ENCODE assay signal across 37 cellular contexts in genomic region chr1:9040659-9041030, GRCh38. TPM values are rescaled to one million over a fixed set of nuclear protein-coding genes. Genes with fewer than 3 reads are reported as not detected.
"Had no signal": no experiment of that assay in that cellular context is flagged by ENCODE, and none has a peak within 500 bp of the region (broad histone marks: within the 10 kb centered on the region; RNA-seq: fewer than 3 reads in every experiment).

No MANE protein-coding gene starts in this region.

- H3K27ac ChIP-seq: adrenal gland, body of pancreas, esophagus muscularis mucosa, foreskin keratinocyte, gastrocnemius medialis, WERI-Rb-1 had no signal

- H3K9me3 ChIP-seq: adrenal gland, gastrocnemius medialis had no signal

- H3K4me3 ChIP-seq: adrenal gland, body of pancreas, esophagus muscularis mucosa, gastrocnemius medialis had no signal

- FAIRE-seq: colon had no signal

- DNase-seq: activated B cell treated with CpG ODN at 0.5 μM for 24 hours; activated CD4-positive, alpha-beta T cell treated with anti-CD3 and anti-CD28 coated beads for 48 hours; activated CD4-positive, alpha-beta T cell treated with anti-CD3 and anti-CD28 coated beads, Interleukin-2, amount 50 U/mL, for 1 hour; activated CD4-positive, alpha-beta T cell treated with anti-CD3 and anti-CD28 coated beads, Interleukin-2, amount 50 U/mL, for 48 hours; activated CD8-positive, alpha-beta memory T cell treated with anti-CD3 and anti-CD28 coated beads, Interleukin-2, amount 10 ng/mL, durations not matched to agents 7 days and 5 days; activated CD8-positive, alpha-beta memory T cell treated with anti-CD3 and anti-CD28 coated beads, Interleukin-2, amount 50 U/mL, for 4 hours; activated CD8-positive, alpha-beta T cell treated with anti-CD3 and anti-CD28 coated beads for 36 hours; activated effector memory CD4-positive, alpha-beta T cell treated with anti-CD3 and anti-CD28 coated beads, Interleukin-2, amount 50 U/mL, for 16 hours; activated naive CD4-positive, alpha-beta T cell treated with anti-CD3 and anti-CD28 coated beads for 36 hours; activated naive CD8-positive, alpha-beta T cell treated with anti-CD3 and anti-CD28 coated beads for 36 hours; activated naive CD8-positive, alpha-beta T cell treated with anti-CD3 and anti-CD28 coated beads, Interleukin-2, amount 50 U/mL, for 24 hours; activated T-cell treated with anti-CD3 and anti-CD28 coated beads, Interleukin-2, amount 50 U/mL, for 1 hour; activated T-cell treated with anti-CD3 and anti-CD28 coated beads, Interleukin-2, amount 50 U/mL, for 48 hours; adrenal gland; amygdala; body of pancreas; caudate nucleus; cortex of kidney; dermis blood vessel endothelial cell; effector CD4-positive, alpha-beta T cell; effector memory CD8-positive, alpha-beta T cell; erythroblast; foreskin keratinocyte; gastrocnemius medialis; glutamatergic neuron; T-cell; T-helper 9 cell; WERI-Rb-1 had no signal

- H3K4me1 ChIP-seq: adrenal gland, foreskin keratinocyte, gastrocnemius medialis had no signal

- ATAC-seq: activated CD4-positive, CD25-positive, alpha-beta regulatory T cell treated with anti-CD3 and anti-CD28 coated beads, Interleukin-2, amount 50 U/mL, for 24 hours; activated CD8-positive, alpha-beta memory T cell treated with anti-CD3 and anti-CD28 coated beads, Interleukin-2, amount 10 ng/mL, durations not matched to agents 7 days and 5 days; activated CD8-positive, alpha-beta T cell treated with anti-CD3 and anti-CD28 coated beads for 36 hours; activated naive CD8-positive, alpha-beta T cell treated with anti-CD3 and anti-CD28 coated beads, Interleukin-2, amount 50 U/mL, for 24 hours; body of pancreas; effector memory CD8-positive, alpha-beta T cell; foreskin keratinocyte; gastrocnemius medialis; T-cell had no signal

- H3K36me3 ChIP-seq: adrenal gland, esophagus muscularis mucosa, WERI-Rb-1 had no signal

RNA-seq across cellular contexts. Expression of gene SLC2A7, which starts 14.4 kb away (rescaled TPM):
- total RNA-seq: activated B cell treated with CpG ODN at 0.5 μM for 24 hours; activated CD8-positive, alpha-beta memory T cell treated with anti-CD3 and anti-CD28 coated beads for 36 hours; activated CD8-positive, alpha-beta memory T cell treated with anti-CD3 and anti-CD28 coated beads, Interleukin-2, amount 10 ng/mL, durations not matched to agents 7 days and 5 days; activated naive CD4-positive, alpha-beta T cell treated with anti-CD3 and anti-CD28 coated beads for 36 hours; activated T-helper 1 cell treated with anti-CD3 and anti-CD28 coated beads, Interleukin-12 subunit alpha, Interleukin-12 subunit beta, Interleukin-2, Interleukin-4 antibody, amounts not matched to agents 30 ng/mL and 10 ng/mL and 1 ng/mL, durations not matched to agents 14 hours and 24 hours and 36 hours; activated T-helper 2 cell treated with anti-CD3 and anti-CD28 coated beads, Interferon-gamma antibody, Interleukin-2, Interleukin-4, amounts not matched to agents 10 μg/mL and 5 μg/mL and 100 μg/mL, durations not matched to agents 14 hours and 24 hours and 36 hours; adrenal gland; aorta; body of pancreas; chondrocyte; esophagus muscularis mucosa; foreskin keratinocyte; gastrocnemius medialis; T-cell; T-helper 2 cell treated with Interferon-gamma antibody and Interleukin-4, amounts not matched to agents 100 ng/mL and 5 ng/mL, for 36 hours had no signal
- polyA plus RNA-seq: adrenal gland, aorta, foreskin keratinocyte had no signal

RNA-seq across cellular contexts. Expression of gene SLC2A5, which starts 28.8 kb away (rescaled TPM):
- total RNA-seq: activated CD8-positive, alpha-beta memory T cell treated with anti-CD3 and anti-CD28 coated beads for 36 hours; activated CD8-positive, alpha-beta memory T cell treated with anti-CD3 and anti-CD28 coated beads, Interleukin-2, amount 10 ng/mL, durations not matched to agents 7 days and 5 days; activated CD8-positive, alpha-beta T cell treated with anti-CD3 and anti-CD28 coated beads for 36 hours; activated naive CD4-positive, alpha-beta T cell treated with anti-CD3 and anti-CD28 coated beads for 36 hours; activated T-helper 2 cell treated with anti-CD3 and anti-CD28 coated beads, Interferon-gamma antibody, Interleukin-2, Interleukin-4, amounts not matched to agents 10 μg/mL and 5 μg/mL and 100 μg/mL, durations not matched to agents 14 hours and 24 hours and 36 hours had no signal
